15 cellular contexts compared by ENCODE assay signal in genomic region chr10:113019692-113020424, GRCh38.
A peak's percentile ranks its signal among the peaks of the same experiment; 100 is the strongest.
DNase-seq lines count a peak whose midpoint lies in the region; ATAC-seq and TF ChIP-seq lines count a peak whose summit lies in the region.
"Had no signal": no experiment of that assay in that cellular context is flagged by ENCODE, and none has a peak within 500 bp of the region (broad histone marks: within the 10 kb centered on the region; RNA-seq: fewer than 3 reads in every experiment).

No MANE protein-coding gene starts in this region.

- ATAC-seq in left colon: peak; percentile 71
- ATAC-seq: stimulated activated naive CD8-positive, alpha-beta T cell treated with anti-CD3 and anti-CD28 coated beads, Interleukin-15, amount 100 ng/mL, for 72 hours had no signal

- H3K9me3 ChIP-seq in subcutaneous abdominal adipose tissue (ENCODE audit: control insufficient read depth in 5 of 5, low read length in 5 of 5) (no peaks in the 10 kb centered on the region), tibial nerve (no peaks in the 10 kb centered on the region)
- H3K9me3 ChIP-seq: right atrium auricular region had no signal

- no peak for TF ChIP-seq CTCF in tibial nerve (IDR thresholded peaks at IDR 0.05)

- H3K27me3 ChIP-seq in subcutaneous abdominal adipose tissue (ENCODE audit: control insufficient read depth in 5 of 5, insufficient read depth in 4 of 5, low read length in 5 of 5): no peaks in the 10 kb centered on the region
- no peaks in the 10 kb centered on the region for H3K27me3 ChIP-seq in tibial nerve
- H3K27me3 ChIP-seq: dorsolateral prefrontal cortex, right atrium auricular region had no signal

- H3K4me3 ChIP-seq in subcutaneous abdominal adipose tissue (ENCODE audit: low read depth in 1 of 5, low read length in 5 of 5) (no peak overlapping the region), tibial nerve (no peak overlapping the region)
- H3K4me3 ChIP-seq: dorsolateral prefrontal cortex, right atrium auricular region had no signal

- no peak overlapping the region for H3K9ac ChIP-seq in subcutaneous abdominal adipose tissue (ENCODE audit: low read length in 5 of 5)

- H3K27ac ChIP-seq in subcutaneous abdominal adipose tissue (ENCODE audit: low read depth, low read length) (peak overlapping the region; percentile 61), tibial nerve (no peak overlapping the region)
- H3K27ac ChIP-seq: 22Rv1, dorsolateral prefrontal cortex had no signal

- DNase-seq in DMS79 treated with DMSO at 0.1 percent for 48 hours (lab: John Stamatoyannopoulos, UW) (peak; percentile 5), DMS79 (lab: John Stamatoyannopoulos, UW) (no peak), NCI-H510A treated with DMSO at 0.1 percent for 48 hours (lab: John Stamatoyannopoulos, UW) (peak; percentile 92), left colon (no peak), 8988T (no peak), tibial nerve (ENCODE audit: low spot score in 2 of 2) (no peak)
- DNase-seq in effector CD4-positive, alpha-beta T cell: no peak
- DNase-seq: activated CD4-positive, alpha-beta T cell treated with anti-CD3 and anti-CD28 coated beads, Interleukin-2, amount 10 ng/mL, durations not matched to agents 24 days and 14 days; COR-L47; dorsolateral prefrontal cortex; NCI-H2081 treated with DMSO at 0.1 percent for 48 hours; stimulated activated naive CD8-positive, alpha-beta T cell treated with anti-CD3 and anti-CD28 coated beads, Interleukin-15, amount 100 ng/mL, for 72 hours had no signal

- no peak for TF ChIP-seq EP300 in tibial nerve (IDR thresholded peaks at IDR 0.05)

- TF ChIP-seq POLR2A in tibial nerve (IDR thresholded peaks at IDR 0.05): no peak

- 76% methylated on average over 11 of the region's 11 CpGs for WGBS in tibial nerve, 2 donors

- H3K4me1 ChIP-seq in subcutaneous abdominal adipose tissue (ENCODE audit: control insufficient read depth in 5 of 5, insufficient read depth in 5 of 5, low read length in 5 of 5) (peaks cover 19 to 71% (median 63%) of the 10 kb centered on the region in 5 donors), tibial nerve (peaks cover 0 to 78% (median 23%) of the 10 kb centered on the region in 4 donors)

- H3K36me3 ChIP-seq in subcutaneous abdominal adipose tissue (ENCODE audit: control insufficient read depth in 5 of 5, insufficient read depth in 5 of 5, low read length in 5 of 5) (no peaks in the 10 kb centered on the region), tibial nerve (no peaks in the 10 kb centered on the region)
- H3K36me3 ChIP-seq: right atrium auricular region had no signal

- intact Hi-C loops in left colon (cut with DNase I, micrococcal nuclease): no loop called here

Comparison
In these comparisons a context has a peak if more than half of its experiments do, and no peak if none do; other contexts are left out.
1. DNase-seq: peak in DMS79 treated with DMSO at 0.1 percent for 48 hours (single experiment) and NCI-H510A treated with DMSO at 0.1 percent for 48 hours (single experiment); none in DMS79 (single experiment), left colon (0 of 2), effector CD4-positive, alpha-beta T cell (single experiment), 8988T (single experiment) and tibial nerve (0 of 2).